Comparison of ENCODE assay signal across 8 cellular contexts in genomic region chr11:65121865-65122696, GRCh38. TPM values are rescaled to one million over a fixed set of nuclear protein-coding genes. Genes with fewer than 3 reads are reported as not detected.
DNase-seq lines count a peak whose midpoint lies in the region; TF ChIP-seq lines count a peak whose summit lies in the region.

Gene FAU (minus strand): TSS chr11:65122134. CDS start chr11:65121813, 321 bp downstream.
Gene MRPL49 (plus strand): TSS chr11:65122321. CDS start chr11:65122347, 26 bp downstream.

- peaks cover 31% of the 10 kb centered on the region for H3K79me2 ChIP-seq in neural cell (replicated peaks; ENCODE audit: insufficient read depth, low read length)

- TF ChIP-seq CTCF in fibroblast of the aortic adventitia (IDR thresholded peaks at IDR 0.05; ENCODE audit: insufficient read depth, low read length): no peak
- TF ChIP-seq CTCF in neural cell (IDR thresholded peaks at IDR 0.05; ENCODE audit: poor library complexity, severe bottlenecking): no peak
- peak in 1 of 7 experiments; percentile 25 for TF ChIP-seq CTCF in stomach (IDR thresholded peaks at IDR 0.05)

- H3K4me2 ChIP-seq in neural cell (ENCODE audit: low read length): peak within 1 kb of the TSS; percentile 98

- no peaks in the 10 kb centered on the region for H3F3A ChIP-seq in neural cell (ENCODE audit: insufficient read depth, low read length, poor library complexity, severe bottlenecking)

- TF ChIP-seq POLR2A in stomach (IDR thresholded peaks at IDR 0.05): peak in 2 of 4 donors; percentile 79 to 94

- DNase-seq in ELF-1 (ENCODE audit: low read depth, low spot score): peak; percentile 98
- peak; percentile 98 for DNase-seq in H7
- DNase-seq in MG63: peak; percentile 97
- peak; percentile 86 for DNase-seq in SHP77 treated with DMSO at 0.1 percent for 48 hours (lab: John Stamatoyannopoulos, UW)
- DNase-seq in activated effector memory CD4-positive, alpha-beta T cell treated with anti-CD3 and anti-CD28 coated beads, Interleukin-2, amount 50 U/mL, for 16 hours: peak; percentile 100
- DNase-seq in fibroblast of the aortic adventitia (ENCODE audit: low read depth): peak; percentile 94
- DNase-seq in stomach: peak; percentile 99

- H3K27me3 ChIP-seq in H7 (ENCODE audit: control insufficient read depth, insufficient read depth, low read length) (no peaks in the 10 kb centered on the region), MG63 (no peaks in the 10 kb centered on the region), neural cell (ENCODE audit: insufficient read depth, low read depth, low read length) (no peaks in the 10 kb centered on the region), stomach (no peaks in the 10 kb centered on the region)

- TF ChIP-seq EP300 in neural cell (conservative IDR thresholded peaks at IDR 0.05; ENCODE audit: poor library complexity, severe bottlenecking) (peak; percentile 54), stomach (IDR thresholded peaks at IDR 0.05) (no peak)

- no peaks in the 10 kb centered on the region for H4K20me1 ChIP-seq in neural cell (ENCODE audit: insufficient read depth)

- H3K4me1 ChIP-seq in stomach: peaks cover 14 to 71% (median 43%) of the 10 kb centered on the region in 4 donors

- no peak for TF ChIP-seq RAD21 in neural cell (conservative IDR thresholded peaks at IDR 0.05)

- intact Hi-C loops in stomach (cut with DNase I; ENCODE audit: low total_unique reads): loop anchor here (10.0 kb wide), 1 partner anchor 53 kb away; the partner anchor contains the start of gene SPDYC

- H2AFZ ChIP-seq in neural cell (ENCODE audit: low read depth, low read length): peak within 1 kb of the TSS; percentile 47

- H3K36me3 ChIP-seq in H7 (replicated peaks; ENCODE audit: control insufficient read depth, insufficient read depth, low read length) (peaks cover 42% of the 10 kb centered on the region), MG63 (peaks cover 59% of the 10 kb centered on the region), neural cell (ENCODE audit: insufficient read depth, low read length) (peaks cover 10% of the 10 kb centered on the region), stomach (peaks cover 48 to 64% (median 60%) of the 10 kb centered on the region in 4 donors)

- no peaks in the 10 kb centered on the region for H3K9me2 ChIP-seq in neural cell (ENCODE audit: insufficient read depth, low read length)

- H3K9ac ChIP-seq in neural cell (ENCODE audit: low read length): peak within 1 kb of the TSS; percentile 97

- WGBS in stomach, 5 donors: 0 to 1% (median 0%) methylated on average over 48 to 64 of the region's 64 CpGs

- no peaks in the 10 kb centered on the region for H3K9me3 ChIP-seq in MG63
- H3K9me3 ChIP-seq in neural cell (ENCODE audit: low read length): no peaks in the 10 kb centered on the region
- no peaks in the 10 kb centered on the region for H3K9me3 ChIP-seq in stomach

- H3K4me3 ChIP-seq in H7 (ENCODE audit: insufficient read depth, low read depth, low read length): peak within 1 kb of the TSS; percentile 98
- peak within 1 kb of the TSS; percentile 99 for H3K4me3 ChIP-seq in MG63
- H3K4me3 ChIP-seq in fibroblast of the aortic adventitia (ENCODE audit: low read depth, low read length): peak within 1 kb of the TSS; percentile 99
- peak within 1 kb of the TSS; percentile 73 for H3K4me3 ChIP-seq in neural cell (ENCODE audit: low read length)
- H3K4me3 ChIP-seq in stomach: peak within 1 kb of the TSS; percentile 67 to 93 (median 74)

- H3K27ac ChIP-seq in neural cell (ENCODE audit: low read length) (peak within 1 kb of the TSS; percentile 91), stomach (peak within 1 kb of the TSS; percentile 93 to 96 (median 95))

TF ChIP-seq in neural cell, 6 proteins besides CTCF, POLR2A, EP300 and RAD21:
- TF ChIP-seq SMC3 (conservative IDR thresholded peaks at IDR 0.05; ENCODE audit: poor library complexity) (peak; percentile 32), MXI1 (conservative IDR thresholded peaks at IDR 0.05; ENCODE audit: poor library complexity, severe bottlenecking) (peak; percentile 93), EZH2 (IDR thresholded peaks at IDR 0.05; ENCODE audit: borderline replicate concordance, insufficient read depth, low read length, poor library complexity, severe bottlenecking) (no peak), TAF1 (IDR thresholded peaks at IDR 0.05; ENCODE audit: low read depth) (peak; percentile 88), POLR2AphosphoS5 (IDR thresholded peaks at IDR 0.05) (peak; percentile 96), REST (IDR thresholded peaks at IDR 0.05; ENCODE audit: borderline replicate concordance) (peak; percentile 86)

RNA-seq across cellular contexts. Expression of gene FAU, which starts in this region (rescaled TPM):
- total RNA-seq in H7 (2014; rRNA removed; shearing (Covaris generic)): 779 and 1,014 TPM in 2 replicates
- total RNA-seq in MG63 (2014; rRNA removed; shearing (Covaris generic); ENCODE audit: low replicate concordance): 283 and 364 TPM in 2 replicates
- total RNA-seq in fibroblast of the aortic adventitia (ENCODE audit: low replicate concordance): 239 and 640 TPM in 2 replicates
- 299 and 420 TPM in 2 replicates for polyA plus RNA-seq in neural cell
- polyA minus RNA-seq in neural cell: 104 and 117 TPM in 2 replicates
- total RNA-seq in stomach: 1,000 to 10,000 TPM in 1 of 5 donors, 100 to 1,000 TPM in 4; 456 to 1,872 (median 566) TPM
- polyA plus RNA-seq in stomach: 1,000 to 10,000 TPM; 1,111 to 1,352 (median 1,208) TPM

RNA-seq across cellular contexts. Expression of gene MRPL49, which starts in this region (rescaled TPM):
- 89.9 and 93.3 TPM in 2 replicates for total RNA-seq in H7 (2014; rRNA removed; shearing (Covaris generic))
- total RNA-seq in MG63 (2014; rRNA removed; shearing (Covaris generic); ENCODE audit: low replicate concordance): 74.4 and 79.4 TPM in 2 replicates
- total RNA-seq in fibroblast of the aortic adventitia (ENCODE audit: low replicate concordance) (24.2 and 34.7 TPM in 2 replicates), stomach (10 to 100 TPM; 22.8 to 75.9 (median 33.0) TPM)
- polyA plus RNA-seq in neural cell (80.5 and 83.2 TPM in 2 replicates), stomach (10 to 100 TPM; 36.0 to 69.8 (median 39.9) TPM)
- polyA minus RNA-seq in neural cell: 36.3 and 39.2 TPM in 2 replicates

Comparison
In these comparisons a context has a peak if more than half of its experiments do, and no peak if none do; other contexts are left out.
1. Peak in every context shown above with its lines: DNase-seq, H3K4me3 ChIP-seq and H3K27ac ChIP-seq.